Comparison of ENCODE assay signal across 8 cellular contexts in genomic region chr10:66627156-66627555, GRCh38.
DNase-seq lines count a peak whose midpoint lies in the region; ATAC-seq, FAIRE-seq and TF ChIP-seq lines count a peak whose summit lies in the region.

No MANE protein-coding gene starts in this region.

- H3K4me3 ChIP-seq in A549, result no peak overlapping the region
- H3K4me3 ChIP-seq in fibroblast of pulmonary artery (replicated peaks; ENCODE audit: low read depth, low read length), result no peak overlapping the region

- no peak for TF ChIP-seq EP300 in A549 (IDR thresholded peaks at IDR 0.05)

- peak; percentile 59 to 86; a peak in 3 of 6 replicates for ATAC-seq in A549

- no peaks in the 10 kb centered on the region for H3K4me1 ChIP-seq in A549

- DNase-seq in A549 (ENCODE audit: low read depth in 1 of 2, low spot score in 1 of 2), result peak; percentile 5 to 50
- DNase-seq in GM19238 (ENCODE audit: insufficient read length, low spot score), result peak; percentile 1
- DNase-seq in NCI-H82 treated with DMSO at 0.1 percent for 48 hours (lab: John Stamatoyannopoulos, UW; ENCODE audit: unreplicated experiment), result peak; percentile 3
- peak; percentile 1 for DNase-seq in fibroblast of pulmonary artery (ENCODE audit: low read depth)
- DNase-seq in GM12892 (ENCODE audit: insufficient read length), result no peak
- DNase-seq in activated CD4-positive, CD25-positive, alpha-beta regulatory T cell treated with anti-CD3 and anti-CD28 coated beads, Interleukin-2, amount 50 U/mL, for 72 hours, result no peak
- DNase-seq in activated naive CD4-positive, alpha-beta T cell treated with anti-CD3 and anti-CD28 coated beads, Interleukin-2, amount 50 U/mL, for 16 hours, result no peak
- no peak for DNase-seq in GM03348 (ENCODE audit: low spot score)

- CTCF ChIA-PET in A549 (lab: Yijun Ruan, JAX), result no interaction called here

- WGBS in A549 (ENCODE audit: missing lambda C conversion rate), result under 1% methylated on average over 4 of the region's 4 CpGs

- no peaks in the 10 kb centered on the region for H3K9me3 ChIP-seq in A549

- FAIRE-seq in A549 (lab: Jason Lieb, UNC) (no peak), GM12892 (lab: Jason Lieb, UNC) (no peak)

- TF ChIP-seq CTCF in A549 (IDR thresholded peaks at IDR 0.05) (no peak), fibroblast of pulmonary artery (IDR thresholded peaks at IDR 0.05; ENCODE audit: low read length, missing control alignments) (no peak)

- POLR2A ChIA-PET in A549 (lab: Yijun Ruan, JAX), result no interaction called here

- TF ChIP-seq RAD21 in A549 (conservative IDR thresholded peaks at IDR 0.05 in 1 of 2, IDR thresholded peaks at IDR 0.05 in 1 of 2), result peak in 1 of 2 experiments; percentile 37; a peak in 1 of 5 replicates

- no peak overlapping the region for H3K27ac ChIP-seq in A549

- H3K4me2 ChIP-seq in A549, result no peak overlapping the region

- TF ChIP-seq POLR2A in A549 (IDR thresholded peaks at IDR 0.05; ENCODE audit: low read length) (no peak), GM12892 (IDR thresholded peaks at IDR 0.05; ENCODE audit: low read depth, low read length) (no peak)

TF ChIP-seq in A549, 52 proteins besides CTCF, POLR2A, EP300 and RAD21:
- TF ChIP-seq PBX3 (IDR thresholded peaks at IDR 0.05) (no peak), MAFK (IDR thresholded peaks at IDR 0.05; ENCODE audit: partially characterized antibody) (no peak), HEYL (CRISPR knock-in tag; IDR thresholded peaks at IDR 0.05) (no peak), PHF8 (IDR thresholded peaks at IDR 0.05; ENCODE audit: borderline replicate concordance, low read depth) (no peak), ZFP36 (IDR thresholded peaks at IDR 0.05; ENCODE audit: borderline replicate concordance, partially characterized antibody) (no peak), ZSCAN20 (CRISPR knock-in tag; IDR thresholded peaks at IDR 0.05) (no peak), EHF (CRISPR knock-in tag; IDR thresholded peaks at IDR 0.05) (no peak)

Comparison
In these comparisons a context has a peak if more than half of its experiments do, and no peak if none do; other contexts are left out.
1. DNase-seq: peak in A549 (2 of 2), GM19238 (single experiment), NCI-H82 treated with DMSO at 0.1 percent for 48 hours (single experiment) and fibroblast of pulmonary artery (single experiment); none in GM12892 (single experiment), activated CD4-positive, CD25-positive, alpha-beta regulatory T cell treated with anti-CD3 and anti-CD28 coated beads, Interleukin-2, amount 50 U/mL, for 72 hours (single experiment), activated naive CD4-positive, alpha-beta T cell treated with anti-CD3 and anti-CD28 coated beads, Interleukin-2, amount 50 U/mL, for 16 hours (single experiment) and GM03348 (single experiment).